In the genomic region with DNA sequence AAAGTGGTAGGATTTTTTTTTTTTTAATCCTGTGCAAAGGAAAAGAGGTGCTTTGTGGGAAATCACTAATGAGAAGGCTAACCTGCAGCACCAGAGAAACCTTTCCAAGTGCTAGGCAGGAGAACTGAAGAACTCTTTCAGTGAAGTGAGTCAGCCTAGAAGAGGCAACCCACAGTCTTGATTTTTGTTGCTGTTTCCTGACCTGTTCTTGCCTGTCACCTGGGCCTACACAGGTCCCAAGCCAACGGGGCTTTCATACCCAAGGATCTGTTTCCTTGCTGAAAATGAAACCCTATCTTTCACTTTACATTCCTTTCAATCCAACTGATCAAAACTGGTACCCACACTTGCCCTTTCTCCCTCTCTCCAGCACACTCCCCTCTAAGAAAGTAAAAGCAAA, we compare ENCODE assay signal across 19 cellular contexts. TPM values are rescaled to one million over a fixed set of nuclear protein-coding genes. Genes with fewer than 3 reads are reported as not detected.
DNase-seq lines count a peak whose midpoint lies in the region; ATAC-seq, FAIRE-seq and TF ChIP-seq lines count a peak whose summit lies in the region.
"Had no signal": no experiment of that assay in that cellular context is flagged by ENCODE, and none has a peak within 500 bp of the region (broad histone marks: within the 10 kb centered on the region; RNA-seq: fewer than 3 reads in every experiment).

No MANE protein-coding gene starts in this region.

- DNase-seq in stimulated activated CD4-positive, alpha-beta T cell treated with anti-CD3 and anti-CD28 coated beads, Interleukin-1b, Interleukin-23, amount 100 ng/mL, for 48 hours: peak; percentile 36
- no peak for DNase-seq in stimulated activated CD4-positive, alpha-beta T cell treated with anti-CD3 and anti-CD28 coated beads, Interleukin-4, amount 100 ng/mL, for 1 hour
- peak; percentile 56 for DNase-seq in activated CD4-positive, alpha-beta memory T cell treated with anti-CD3 and anti-CD28 coated beads for 36 hours
- DNase-seq in endothelial cell (ENCODE audit: low spot score) (no peak), small intestine (no peak), NCI-H1105 (lab: John Stamatoyannopoulos, UW) (no peak), glomerular visceral epithelial cell (ENCODE audit: extremely low spot score) (no peak)
- peak in 1 of 2 donors; percentile 35 for DNase-seq in stimulated activated naive CD8-positive, alpha-beta T cell treated with anti-CD3 and anti-CD28 coated beads, Interleukin-15, amount 100 ng/mL, for 72 hours
- DNase-seq: endodermal cell, GDM1, NCI-H1092 treated with DMSO at 0.1 percent for 48 hours, NCI-H2171, Peyer's patch had no signal

- no peak overlapping the region for H3K27ac ChIP-seq in small intestine (ENCODE audit: low read depth in 1 of 2, low read length in 1 of 2)
- H3K27ac ChIP-seq: KMS-11, neutrophil, Peyer's patch, right atrium auricular region had no signal

- POLR2A ChIA-PET in activated CD4-positive, alpha-beta memory T cell treated with anti-CD3 and anti-CD28 coated beads for 36 hours (lab: Charles Lee): no interaction called here

- H3K27ac Mint-ChIP-seq in activated CD4-positive, alpha-beta memory T cell treated with anti-CD3 and anti-CD28 coated beads for 36 hours: peak overlapping the region; percentile 73
- no peak overlapping the region for H3K27ac Mint-ChIP-seq in endothelial cell (ENCODE audit: unreplicated experiment)
- peak overlapping the region; percentile 38 to 67 for H3K27ac Mint-ChIP-seq in stimulated activated naive CD8-positive, alpha-beta T cell treated with anti-CD3 and anti-CD28 coated beads, Interleukin-15, amount 100 ng/mL, for 72 hours
- H3K27ac Mint-ChIP-seq: endodermal cell had no signal

- H3K4me1 ChIP-seq in small intestine (ENCODE audit: control insufficient read depth in 2 of 2, insufficient read depth in 1 of 2, low read depth in 1 of 2, low read length in 1 of 2): peaks cover 0 to 9% of the 10 kb centered on the region in 2 donors

- H3K9me3 ChIP-seq in small intestine (ENCODE audit: control insufficient read depth, low read depth): no peaks in the 10 kb centered on the region
- H3K9me3 ChIP-seq: neutrophil, Peyer's patch, right atrium auricular region, tibial nerve had no signal

- no peak for TF ChIP-seq CTCF in endothelial cell (IDR thresholded peaks at IDR 0.05; ENCODE audit: unreplicated experiment)

- 33 to 71% (median 67%) methylated on average over 1 of the region's 1 CpG for WGBS in small intestine, 3 donors

- CTCF ChIA-PET in activated CD4-positive, alpha-beta memory T cell treated with anti-CD3 and anti-CD28 coated beads for 36 hours (lab: Charles Lee): interaction anchor here (0.5 to 6.8 kb wide), 7 partner anchors 9 to 491 kb away, joined by 3 to 77 read pairs (median 10); a partner anchor contains a TSS

- H3K4me1 Mint-ChIP-seq in activated CD4-positive, alpha-beta memory T cell treated with anti-CD3 and anti-CD28 coated beads for 36 hours (ENCODE audit: low read depth): peaks cover 57% of the 10 kb centered on the region
- H3K4me1 Mint-ChIP-seq in endothelial cell (ENCODE audit: unreplicated experiment): peaks cover 45% of the 10 kb centered on the region
- peaks cover 64% of the 10 kb centered on the region for H3K4me1 Mint-ChIP-seq in stimulated activated naive CD8-positive, alpha-beta T cell treated with anti-CD3 and anti-CD28 coated beads, Interleukin-15, amount 100 ng/mL, for 72 hours

- no peaks in the 10 kb centered on the region for H3K27me3 Mint-ChIP-seq in activated CD4-positive, alpha-beta memory T cell treated with anti-CD3 and anti-CD28 coated beads for 36 hours
- H3K27me3 Mint-ChIP-seq in endothelial cell (ENCODE audit: unreplicated experiment): peaks cover 7% of the 10 kb centered on the region
- H3K27me3 Mint-ChIP-seq in stimulated activated naive CD8-positive, alpha-beta T cell treated with anti-CD3 and anti-CD28 coated beads, Interleukin-15, amount 100 ng/mL, for 72 hours: no peaks in the 10 kb centered on the region

- H3K4me3 Mint-ChIP-seq in activated CD4-positive, alpha-beta memory T cell treated with anti-CD3 and anti-CD28 coated beads for 36 hours: no peak overlapping the region
- H3K4me3 Mint-ChIP-seq in endothelial cell (ENCODE audit: unreplicated experiment): peak overlapping the region; percentile 56
- peak overlapping the region; percentile 10 to 26 for H3K4me3 Mint-ChIP-seq in stimulated activated naive CD8-positive, alpha-beta T cell treated with anti-CD3 and anti-CD28 coated beads, Interleukin-15, amount 100 ng/mL, for 72 hours
- H3K4me3 Mint-ChIP-seq: endodermal cell had no signal

- no peak for FAIRE-seq in small intestine (lab: Jason Lieb, UNC)
- FAIRE-seq: GM12878 had no signal

- peak; percentile 65 for ATAC-seq in stimulated activated naive CD8-positive, alpha-beta T cell treated with anti-CD3 and anti-CD28 coated beads, Interleukin-15, amount 100 ng/mL, for 72 hours
- ATAC-seq: GM12878, SK-N-SH treated with all-trans-retinoic acid at 6 μM for 48 hours had no signal

- H3K9me3 Mint-ChIP-seq in activated CD4-positive, alpha-beta memory T cell treated with anti-CD3 and anti-CD28 coated beads for 36 hours: no peaks in the 10 kb centered on the region
- no peaks in the 10 kb centered on the region for H3K9me3 Mint-ChIP-seq in endothelial cell (ENCODE audit: unreplicated experiment)
- H3K9me3 Mint-ChIP-seq in stimulated activated naive CD8-positive, alpha-beta T cell treated with anti-CD3 and anti-CD28 coated beads, Interleukin-15, amount 100 ng/mL, for 72 hours: no peaks in the 10 kb centered on the region
- H3K9me3 Mint-ChIP-seq: endodermal cell had no signal

- H3K36me3 ChIP-seq in small intestine (ENCODE audit: control insufficient read depth in 2 of 2, insufficient read depth in 2 of 2, low read length in 2 of 2): peaks cover 0 to 2% of the 10 kb centered on the region in 2 donors

- intact Hi-C loops in activated CD4-positive, alpha-beta memory T cell treated with anti-CD3 and anti-CD28 coated beads for 36 hours (cut with micrococcal nuclease): loop anchor here (2.0 kb wide), 2 partner anchors 16 to 120 kb away; no protein-coding TSS in a partner anchor

- no peaks in the 10 kb centered on the region for H3K36me3 Mint-ChIP-seq in activated CD4-positive, alpha-beta memory T cell treated with anti-CD3 and anti-CD28 coated beads for 36 hours
- peaks cover 54% of the 10 kb centered on the region for H3K36me3 Mint-ChIP-seq in endothelial cell (ENCODE audit: low read depth, unreplicated experiment)

- H3K4me3 ChIP-seq in small intestine (ENCODE audit: low read depth in 1 of 2, low read length in 2 of 2): no peak overlapping the region
- H3K4me3 ChIP-seq: GM12878, Peyer's patch, right atrium auricular region, tibial nerve had no signal

- H3K27me3 ChIP-seq in small intestine (ENCODE audit: control insufficient read depth in 2 of 2, insufficient read depth in 2 of 2, low read length in 2 of 2): no peaks in the 10 kb centered on the region
- H3K27me3 ChIP-seq: neutrophil, Peyer's patch, right atrium auricular region, tibial nerve had no signal

RNA-seq across cellular contexts. Expression of a gene that starts 7.1 kb away (rescaled TPM):
- total RNA-seq in activated CD4-positive, alpha-beta memory T cell treated with anti-CD3 and anti-CD28 coated beads for 36 hours: 10 to 100 TPM; 18.4 to 19.4 TPM
- total RNA-seq in endothelial cell (ENCODE audit: unreplicated experiment): 20.9 TPM
- 1 to 10 TPM; 4.1 to 8.7 (median 5.6) TPM for polyA plus RNA-seq in small intestine

RNA-seq across cellular contexts. Expression of a gene that starts 44.2 kb away (rescaled TPM):
- 100 to 1,000 TPM; 203 TPM for total RNA-seq in activated CD4-positive, alpha-beta memory T cell treated with anti-CD3 and anti-CD28 coated beads for 36 hours
- 1.2 TPM for total RNA-seq in endothelial cell (ENCODE audit: unreplicated experiment)
- polyA plus RNA-seq in small intestine: 1 to 10 TPM; 1.6 to 7.3 (median 3.2) TPM

Comparison
In these comparisons a context has a peak if more than half of its experiments do, and no peak if none do; other contexts are left out.
1. DNase-seq: peak in stimulated activated CD4-positive, alpha-beta T cell treated with anti-CD3 and anti-CD28 coated beads, Interleukin-1b, Interleukin-23, amount 100 ng/mL, for 48 hours (single experiment) and activated CD4-positive, alpha-beta memory T cell treated with anti-CD3 and anti-CD28 coated beads for 36 hours (single experiment); none in stimulated activated CD4-positive, alpha-beta T cell treated with anti-CD3 and anti-CD28 coated beads, Interleukin-4, amount 100 ng/mL, for 1 hour (single experiment), endothelial cell (single experiment), small intestine (single experiment), NCI-H1105 (single experiment) and glomerular visceral epithelial cell (single experiment).
2. RNA of a gene that starts 44.2 kb away (total RNA-seq): 203 TPM in activated CD4-positive, alpha-beta memory T cell treated with anti-CD3 and anti-CD28 coated beads for 36 hours; 1.2 TPM in endothelial cell (single experiment); every median in the first group is over 10 times any median in the second.